8 cellular contexts compared by ENCODE assay signal in the genomic region with DNA sequence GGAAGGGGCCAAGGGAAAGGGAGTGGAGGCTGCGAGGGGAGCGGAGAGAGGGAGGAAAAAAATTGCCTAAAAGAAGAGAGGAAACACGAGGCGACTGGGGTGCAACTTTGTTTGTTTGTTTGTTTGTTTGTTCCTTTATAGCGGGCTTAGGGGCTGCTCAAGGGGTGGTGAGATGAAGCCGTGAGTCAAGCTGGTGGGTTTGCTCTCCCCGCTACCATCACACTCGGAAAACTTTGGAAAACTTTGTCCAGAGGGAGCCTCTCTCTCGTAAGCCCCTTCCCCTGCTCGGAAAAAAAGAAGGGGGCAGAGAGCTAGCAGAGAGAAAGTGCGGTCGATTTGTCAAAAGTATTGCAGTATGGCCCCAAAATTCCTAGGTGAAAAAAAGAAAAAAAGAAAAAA. TPM values are rescaled to one million over a fixed set of nuclear protein-coding genes. Genes with fewer than 3 reads are reported as not detected.
A peak's percentile ranks its signal among the peaks of the same experiment; 100 is the strongest.
DNase-seq lines count a peak whose midpoint lies in the region; ATAC-seq and TF ChIP-seq lines count a peak whose summit lies in the region.

No MANE protein-coding gene starts in this region.

- peaks cover 65% of the 10 kb centered on the region for H3K27me3 Mint-ChIP-seq in activated CD8-positive, alpha-beta T cell treated with anti-CD3 and anti-CD28 coated beads for 36 hours
- H3K27me3 Mint-ChIP-seq in immature natural killer cell (ENCODE audit: low read depth in 3 of 3): peaks cover 25 to 41% (median 26%) of the 10 kb centered on the region in 3 donors
- H3K27me3 Mint-ChIP-seq in stimulated activated naive B cell treated with anti-CD40 and anti-IgM and Interleukin-4, amounts not matched to agents 10 μg/mL and 1 μg/mL and 100 μg/mL, for 72 hours: peaks cover 82 to 90% of the 10 kb centered on the region in 2 donors

- no peaks in the 10 kb centered on the region for H3K36me3 Mint-ChIP-seq in activated CD8-positive, alpha-beta T cell treated with anti-CD3 and anti-CD28 coated beads for 36 hours (ENCODE audit: low read depth)
- peaks cover 0 to 4% (median 4%) of the 10 kb centered on the region in 3 donors for H3K36me3 Mint-ChIP-seq in immature natural killer cell
- peaks cover 4 to 11% of the 10 kb centered on the region in 2 donors for H3K36me3 Mint-ChIP-seq in stimulated activated naive B cell treated with anti-CD40 and anti-IgM and Interleukin-4, amounts not matched to agents 10 μg/mL and 1 μg/mL and 100 μg/mL, for 72 hours

- intact Hi-C loops in activated CD8-positive, alpha-beta T cell treated with anti-CD3 and anti-CD28 coated beads for 36 hours (cut with micrococcal nuclease): no loop called here

- ATAC-seq in activated CD8-positive, alpha-beta T cell treated with anti-CD3 and anti-CD28 coated beads for 36 hours: no peak
- no peak for ATAC-seq in stimulated activated naive B cell treated with anti-CD40 and anti-IgM and Interleukin-4, amounts not matched to agents 10 μg/mL and 1 μg/mL and 100 μg/mL, for 72 hours (replicated peaks)
- no peak for ATAC-seq in HG02588 (IDR thresholded peaks at IDR 0.05; ENCODE audit: unreplicated experiment)

- CTCF ChIA-PET in activated CD8-positive, alpha-beta T cell treated with anti-CD3 and anti-CD28 coated beads for 36 hours (lab: Charles Lee): interaction anchor here (0.6 kb wide), 1 partner anchor 345 kb away, joined by 3 read pairs; no protein-coding TSS in a partner anchor

- H3K27ac Mint-ChIP-seq in activated CD8-positive, alpha-beta T cell treated with anti-CD3 and anti-CD28 coated beads for 36 hours: no peak overlapping the region
- no peak overlapping the region for H3K27ac Mint-ChIP-seq in immature natural killer cell
- no peak overlapping the region for H3K27ac Mint-ChIP-seq in stimulated activated naive B cell treated with anti-CD40 and anti-IgM and Interleukin-4, amounts not matched to agents 10 μg/mL and 1 μg/mL and 100 μg/mL, for 72 hours

- POLR2A ChIA-PET in activated CD8-positive, alpha-beta T cell treated with anti-CD3 and anti-CD28 coated beads for 36 hours (lab: Charles Lee): interaction anchor here (0.8 kb wide), 1 partner anchor 14 kb away, joined by 3 read pairs; no protein-coding TSS in a partner anchor

- H3K4me3 Mint-ChIP-seq in activated CD8-positive, alpha-beta T cell treated with anti-CD3 and anti-CD28 coated beads for 36 hours: peak overlapping the region; percentile 39
- H3K4me3 Mint-ChIP-seq in immature natural killer cell: peak overlapping the region; percentile 66 to 78 (median 77)
- peak overlapping the region; percentile 57 to 69 for H3K4me3 Mint-ChIP-seq in stimulated activated naive B cell treated with anti-CD40 and anti-IgM and Interleukin-4, amounts not matched to agents 10 μg/mL and 1 μg/mL and 100 μg/mL, for 72 hours

- DNase-seq in NCI-H748 treated with DMSO at 0.1 percent for 48 hours (lab: John Stamatoyannopoulos, UW): peak; percentile 0
- DNase-seq in NCI-H748 (lab: John Stamatoyannopoulos, UW; ENCODE audit: unreplicated experiment): no peak
- no peak for DNase-seq in activated CD8-positive, alpha-beta T cell treated with anti-CD3 and anti-CD28 coated beads for 36 hours
- no peak for DNase-seq in immature natural killer cell
- DNase-seq in stimulated activated naive B cell treated with anti-CD40 and anti-IgM and Interleukin-4, amounts not matched to agents 10 μg/mL and 1 μg/mL and 100 μg/mL, for 72 hours: no peak
- DNase-seq in GOT3 (lab: John Stamatoyannopoulos, UW): no peak
- no peak for DNase-seq in T-helper 9 cell

- H3K9me3 Mint-ChIP-seq in activated CD8-positive, alpha-beta T cell treated with anti-CD3 and anti-CD28 coated beads for 36 hours: no peaks in the 10 kb centered on the region
- peaks cover 0 to 6% (median under 1%) of the 10 kb centered on the region in 6 donors for H3K9me3 Mint-ChIP-seq in immature natural killer cell
- H3K9me3 Mint-ChIP-seq in stimulated activated naive B cell treated with anti-CD40 and anti-IgM and Interleukin-4, amounts not matched to agents 10 μg/mL and 1 μg/mL and 100 μg/mL, for 72 hours: peaks cover 0 to 7% of the 10 kb centered on the region in 2 donors

- no peak for TF ChIP-seq CTCF in activated CD8-positive, alpha-beta T cell treated with anti-CD3 and anti-CD28 coated beads for 36 hours (IDR thresholded peaks at IDR 0.05)

- peaks cover 40% of the 10 kb centered on the region for H3K4me1 Mint-ChIP-seq in activated CD8-positive, alpha-beta T cell treated with anti-CD3 and anti-CD28 coated beads for 36 hours (ENCODE audit: low read depth)
- H3K4me1 Mint-ChIP-seq in immature natural killer cell: peaks cover 37 to 47% of the 10 kb centered on the region in 2 donors
- H3K4me1 Mint-ChIP-seq in stimulated activated naive B cell treated with anti-CD40 and anti-IgM and Interleukin-4, amounts not matched to agents 10 μg/mL and 1 μg/mL and 100 μg/mL, for 72 hours: peaks cover 43 to 63% of the 10 kb centered on the region in 2 donors

RNA-seq across cellular contexts. Expression of gene CYP26B1, which starts 0.3 kb away (rescaled TPM):
- not detected for total RNA-seq in activated CD8-positive, alpha-beta T cell treated with anti-CD3 and anti-CD28 coated beads for 36 hours
- not detected for polyA plus RNA-seq in immature natural killer cell
